13 cellular contexts compared by ENCODE assay signal in genomic region chr5:139299477-139299876, GRCh38. TPM values are rescaled to one million over a fixed set of nuclear protein-coding genes. Genes with fewer than 3 reads are reported as not detected.
DNase-seq lines count a peak whose midpoint lies in the region; ATAC-seq and TF ChIP-seq lines count a peak whose summit lies in the region.
"Had no signal": no experiment of that assay in that cellular context is flagged by ENCODE, and none has a peak within 500 bp of the region (broad histone marks: within the 10 kb centered on the region; RNA-seq: fewer than 3 reads in every experiment).

No MANE protein-coding gene starts in this region.

- H2AFZ ChIP-seq in neuronal stem cell (ENCODE audit: low read length) = no peak overlapping the region

- peak overlapping the region; percentile 58 for H3K27ac Mint-ChIP-seq in WTC11
- peak overlapping the region; percentile 43 for H3K27ac Mint-ChIP-seq in endothelial cell (ENCODE audit: unreplicated experiment)
- H3K27ac Mint-ChIP-seq in stimulated activated naive CD8-positive, alpha-beta T cell treated with anti-CD3 and anti-CD28 coated beads, Interleukin-15, Interleukin-2, amounts not matched to agents 100 ng/mL and 50 ng/mL, for 24 hours = peak overlapping the region; percentile 59

- no peak overlapping the region for H4K91ac ChIP-seq in neuronal stem cell (ENCODE audit: low read depth, low read length, poor library complexity)

- H3K4me1 Mint-ChIP-seq in activated T-cell treated with anti-CD3 and anti-CD28 coated beads, Interleukin-2, amount 50 U/mL, for 4 hours (ENCODE audit: low read depth) = peaks cover 90% of the 10 kb centered on the region
- peaks cover 77% of the 10 kb centered on the region for H3K4me1 Mint-ChIP-seq in WTC11
- H3K4me1 Mint-ChIP-seq in endothelial cell (ENCODE audit: unreplicated experiment) = peaks cover 47% of the 10 kb centered on the region
- peaks cover 88% of the 10 kb centered on the region for H3K4me1 Mint-ChIP-seq in stimulated activated naive CD8-positive, alpha-beta T cell treated with anti-CD3 and anti-CD28 coated beads, Interleukin-15, Interleukin-2, amounts not matched to agents 100 ng/mL and 50 ng/mL, for 24 hours (ENCODE audit: low read depth)

- H3K27me3 ChIP-seq in A673 (replicated peaks; ENCODE audit: insufficient read depth, low read depth, low read length, poor library complexity) (no peaks in the 10 kb centered on the region), neuronal stem cell (ENCODE audit: control insufficient read depth in 3 of 3, insufficient read depth in 3 of 3, low read depth in 1 of 3, low read length in 3 of 3) (no peaks in the 10 kb centered on the region)
- H3K27me3 ChIP-seq: esophagus muscularis mucosa, SJCRH30 had no signal

- H3K9ac ChIP-seq in neuronal stem cell (ENCODE audit: low read depth, low read length, poor library complexity) = no peak overlapping the region

- H4K8ac ChIP-seq in neuronal stem cell (ENCODE audit: low read depth, low read length) = no peak overlapping the region

- POLR2A ChIA-PET in WTC11 (lab: Charles Lee) = interaction anchor here (0.6 to 2.3 kb wide), 2 partner anchors 12 to 18 kb away, joined by 4 to 6 read pairs; no protein-coding TSS in a partner anchor
- POLR2A ChIA-PET in A673 (lab: Charles Lee; ENCODE audit: low non-redundant PET) = no interaction called here

- in situ Hi-C loops in KBM-7 (cut with MboI; ENCODE audit: low pct_unique_long_range_greater_than_20kb, low sequenced_read_pairs) = no loop called here

- peak; percentile 33 to 34 for ATAC-seq in activated T-cell treated with anti-CD3 and anti-CD28 coated beads, Interleukin-2, amount 50 U/mL, for 4 hours
- ATAC-seq in WTC11 = no peak

- no peak overlapping the region for H2BK120ac ChIP-seq in neuronal stem cell (ENCODE audit: low read depth, low read length)

- no peaks in the 10 kb centered on the region for H3K9me3 Mint-ChIP-seq in activated T-cell treated with anti-CD3 and anti-CD28 coated beads, Interleukin-2, amount 50 U/mL, for 4 hours
- H3K9me3 Mint-ChIP-seq in WTC11 (no peaks in the 10 kb centered on the region), endothelial cell (ENCODE audit: unreplicated experiment) (no peaks in the 10 kb centered on the region)
- H3K9me3 Mint-ChIP-seq in stimulated activated naive CD8-positive, alpha-beta T cell treated with anti-CD3 and anti-CD28 coated beads, Interleukin-15, Interleukin-2, amounts not matched to agents 100 ng/mL and 50 ng/mL, for 24 hours = no peaks in the 10 kb centered on the region

- no CpG with 5 or more reads among the region's 4 CpGs for WGBS in neuronal stem cell (ENCODE audit: extremely low coverage in 2 of 2, insufficient read length in 2 of 2, insufficient replicate concordance in 1 of 2), 2 donors

- H3K4me3 Mint-ChIP-seq in activated T-cell treated with anti-CD3 and anti-CD28 coated beads, Interleukin-2, amount 50 U/mL, for 4 hours = peak overlapping the region; percentile 61
- H3K4me3 Mint-ChIP-seq in WTC11 (no peak overlapping the region), endothelial cell (ENCODE audit: unreplicated experiment) (no peak overlapping the region)
- peak overlapping the region; percentile 17 for H3K4me3 Mint-ChIP-seq in stimulated activated naive CD8-positive, alpha-beta T cell treated with anti-CD3 and anti-CD28 coated beads, Interleukin-15, Interleukin-2, amounts not matched to agents 100 ng/mL and 50 ng/mL, for 24 hours

- H3K4me1 ChIP-seq in A673 (ENCODE audit: insufficient read depth, low read length, poor library complexity, severe bottlenecking) = peaks cover 43% of the 10 kb centered on the region
- peaks cover 4 to 5% of the 10 kb centered on the region in 2 donors for H3K4me1 ChIP-seq in neuronal stem cell (ENCODE audit: control insufficient read depth in 2 of 2, insufficient read depth in 1 of 2, low read depth in 1 of 2, low read length in 2 of 2)

- CTCF ChIA-PET in WTC11 (lab: Charles Lee) (no interaction called here), A673 (lab: Charles Lee) (interaction anchor here (0.6 kb wide), 1 partner anchor 14 kb away, joined by 4 read pairs; no protein-coding TSS in a partner anchor)

- H2AK5ac ChIP-seq in neuronal stem cell (ENCODE audit: low read depth, low read length) = no peak overlapping the region

- no peak overlapping the region for H3K4me3 ChIP-seq in A673 (ENCODE audit: low read depth, low read length, poor library complexity, severe bottlenecking)
- no peak overlapping the region for H3K4me3 ChIP-seq in neuronal stem cell (ENCODE audit: low read length in 2 of 2)
- H3K4me3 ChIP-seq: SJCRH30 had no signal

- no peak overlapping the region for H2BK5ac ChIP-seq in neuronal stem cell (ENCODE audit: low read length)

- H3K18ac ChIP-seq in neuronal stem cell (ENCODE audit: low read length) = no peak overlapping the region

- no peak overlapping the region for H3K4me2 ChIP-seq in neuronal stem cell (ENCODE audit: insufficient read depth, low read length, poor library complexity, severe bottlenecking)

- BruUV-seq in A673 (replicated peaks; lab: Mats Ljungman, UMichigan) = no TSS peak

- no peak overlapping the region for H2BK15ac ChIP-seq in neuronal stem cell (ENCODE audit: low read length)

- H3K23ac ChIP-seq in neuronal stem cell (ENCODE audit: low read depth, low read length, poor library complexity) = no peak overlapping the region

- DNase-seq in activated T-cell treated with anti-CD3 and anti-CD28 coated beads, Interleukin-2, amount 50 U/mL, for 4 hours = no peak
- no peak for DNase-seq in activated T-cell treated with anti-CD3 and anti-CD28 coated beads, Interleukin-2, amount 50 U/mL, for 1 hour
- DNase-seq in WTC11 (ENCODE audit: low spot score) (no peak), endothelial cell (ENCODE audit: low spot score) (no peak), A673 (ENCODE audit: low spot score) (no peak), KBM-7 (no peak), neuronal stem cell (ENCODE audit: low spot score) (no peak)
- DNase-seq: activated effector memory CD4-positive, alpha-beta T cell treated with anti-CD3 and anti-CD28 coated beads, Interleukin-2, amount 50 U/mL, for 16 hours; Kasumi-1; NCI-H2081; SJCRH30 had no signal

- peaks cover 29% of the 10 kb centered on the region for H3K36me3 Mint-ChIP-seq in activated T-cell treated with anti-CD3 and anti-CD28 coated beads, Interleukin-2, amount 50 U/mL, for 4 hours (ENCODE audit: insufficient read depth)
- H3K36me3 Mint-ChIP-seq in WTC11 = peaks cover 22% of the 10 kb centered on the region
- peaks cover 4% of the 10 kb centered on the region for H3K36me3 Mint-ChIP-seq in endothelial cell (ENCODE audit: low read depth, unreplicated experiment)
- H3K36me3 Mint-ChIP-seq in stimulated activated naive CD8-positive, alpha-beta T cell treated with anti-CD3 and anti-CD28 coated beads, Interleukin-15, Interleukin-2, amounts not matched to agents 100 ng/mL and 50 ng/mL, for 24 hours (ENCODE audit: low read depth) = peaks cover 70% of the 10 kb centered on the region

- no peak overlapping the region for H3K4ac ChIP-seq in neuronal stem cell (ENCODE audit: low read length)

- H3K27me3 Mint-ChIP-seq in activated T-cell treated with anti-CD3 and anti-CD28 coated beads, Interleukin-2, amount 50 U/mL, for 4 hours (ENCODE audit: low read depth) = no peaks in the 10 kb centered on the region
- H3K27me3 Mint-ChIP-seq in WTC11 (ENCODE audit: low read depth) (no peaks in the 10 kb centered on the region), endothelial cell (ENCODE audit: unreplicated experiment) (peaks cover 8% of the 10 kb centered on the region)
- no peaks in the 10 kb centered on the region for H3K27me3 Mint-ChIP-seq in stimulated activated naive CD8-positive, alpha-beta T cell treated with anti-CD3 and anti-CD28 coated beads, Interleukin-15, Interleukin-2, amounts not matched to agents 100 ng/mL and 50 ng/mL, for 24 hours

- H3K79me1 ChIP-seq in neuronal stem cell (ENCODE audit: low read depth, low read length) = no peaks in the 10 kb centered on the region

- no peak overlapping the region for H3K27ac ChIP-seq in A673 (ENCODE audit: low read depth, low read length, poor library complexity, severe bottlenecking)
- H3K27ac ChIP-seq in neuronal stem cell (replicated peaks; ENCODE audit: low read length) = no peak overlapping the region
- H3K27ac ChIP-seq: SJCRH30 had no signal

- H2BK12ac ChIP-seq in neuronal stem cell (ENCODE audit: low read length) = no peak overlapping the region

- H3K14ac ChIP-seq in neuronal stem cell (ENCODE audit: low read length) = no peak overlapping the region

- TF ChIP-seq CTCF in WTC11 (IDR thresholded peaks at IDR 0.05) (no peak), endothelial cell (IDR thresholded peaks at IDR 0.05; ENCODE audit: unreplicated experiment) (no peak), A673 (conservative IDR thresholded peaks at IDR 0.05; ENCODE audit: low read depth, low read length) (no peak)

- H3K9me3 ChIP-seq in A673 (ENCODE audit: low read depth, low read length, poor library complexity, severe bottlenecking) (no peaks in the 10 kb centered on the region), neuronal stem cell (replicated peaks in 1 of 2; ENCODE audit: control insufficient read depth in 2 of 2, insufficient read depth in 1 of 2, low read depth in 1 of 2, low read length in 2 of 2) (no peaks in the 10 kb centered on the region)
- H3K9me3 ChIP-seq: esophagus muscularis mucosa, SJCRH30 had no signal

- peaks cover 5% of the 10 kb centered on the region for H3K36me3 ChIP-seq in A673 (ENCODE audit: insufficient read depth, low read length, poor library complexity, severe bottlenecking)
- H3K36me3 ChIP-seq in neuronal stem cell (replicated peaks in 1 of 2; ENCODE audit: control insufficient read depth in 2 of 2, insufficient read depth in 2 of 2, low read length in 2 of 2) = peaks cover 3 to 64% of the 10 kb centered on the region in 2 donors
- H3K36me3 ChIP-seq: esophagus muscularis mucosa had no signal

- intact Hi-C loops in A673 (cut with micrococcal nuclease; ENCODE audit: unreplicated experiment) = no loop called here

TF ChIP-seq in WTC11, 78 proteins besides CTCF, POLR2A, EP300 and RAD21 (continues in another document):
- no peak for TF ChIP-seq MLX (CRISPR knock-in tag; IDR thresholded peaks at IDR 0.05)

RNA-seq across cellular contexts. Expression of gene MATR3, which starts 5.9 kb away (rescaled TPM):
- 100 to 1,000 TPM; 201 to 208 (median 202) TPM for total RNA-seq in activated T-cell treated with anti-CD3 and anti-CD28 coated beads, Interleukin-2, amount 50 U/mL, for 4 hours
- total RNA-seq in WTC11 (2021) = 228 to 290 TPM (median 233 TPM) in 3 replicates
- 235 TPM for total RNA-seq in endothelial cell (ENCODE audit: unreplicated experiment)
- 286 and 299 TPM in 2 replicates for total RNA-seq in A673 (2021)
- 252 TPM for polyA plus RNA-seq in neuronal stem cell (2013, experiment 1 of 2)
- polyA plus RNA-seq in neuronal stem cell (2013, experiment 2 of 2) = 246 TPM

RNA-seq across cellular contexts. Expression of gene PAIP2, which starts 42.2 kb away (rescaled TPM):
- total RNA-seq in activated T-cell treated with anti-CD3 and anti-CD28 coated beads, Interleukin-2, amount 50 U/mL, for 4 hours = 10 to 100 TPM; 47.0 to 59.9 (median 50.5) TPM
- total RNA-seq in WTC11 (2021) = 122 to 126 TPM (median 126 TPM) in 3 replicates
- total RNA-seq in endothelial cell (ENCODE audit: unreplicated experiment) = 71.5 TPM
- 95.0 and 108 TPM in 2 replicates for total RNA-seq in A673 (2021)
- 196 TPM for polyA plus RNA-seq in neuronal stem cell (2013, experiment 1 of 2)
- polyA plus RNA-seq in neuronal stem cell (2013, experiment 2 of 2) = 197 TPM

Comparison
In these comparisons a context has a peak if more than half of its experiments do, and no peak if none do; other contexts are left out.
1. H3K4me3 Mint-ChIP-seq: peak in activated T-cell treated with anti-CD3 and anti-CD28 coated beads, Interleukin-2, amount 50 U/mL, for 4 hours (single experiment) and stimulated activated naive CD8-positive, alpha-beta T cell treated with anti-CD3 and anti-CD28 coated beads, Interleukin-15, Interleukin-2, amounts not matched to agents 100 ng/mL and 50 ng/mL, for 24 hours (single experiment); none in WTC11 (single experiment) and endothelial cell (single experiment).
2. Peak in every context shown above with its lines, with median percentiles within 50 percentile points of each other: H3K27ac Mint-ChIP-seq.